Comparison of ENCODE assay signal across 8 cellular contexts in the genomic region with DNA sequence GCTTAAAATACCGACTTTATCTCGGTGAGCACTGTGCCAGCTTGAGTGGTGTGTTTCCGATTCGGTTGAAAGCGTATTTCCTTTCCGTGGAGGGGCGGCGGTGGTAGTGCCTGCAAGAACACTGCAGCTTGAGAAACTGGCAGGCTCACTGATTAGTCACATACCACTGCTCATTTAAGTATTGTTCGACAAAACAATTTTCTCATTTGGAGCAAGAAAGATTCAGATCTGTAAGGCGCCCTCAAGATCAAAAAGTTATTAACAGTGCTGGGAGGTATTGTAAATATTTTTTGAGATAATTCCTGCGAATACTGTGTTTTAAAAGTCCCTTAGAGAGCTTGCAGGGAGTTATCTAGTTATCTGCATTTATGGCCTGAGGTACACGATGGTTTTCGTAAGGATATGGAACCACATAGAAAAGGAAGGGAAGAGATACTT. TPM values are rescaled to one million over a fixed set of nuclear protein-coding genes. Genes with fewer than 3 reads are reported as not detected.
DNase-seq lines count a peak whose midpoint lies in the region; ATAC-seq and TF ChIP-seq lines count a peak whose summit lies in the region.

No MANE protein-coding gene starts in this region.

- peak overlapping the region; percentile 98 for H3K4me3 Mint-ChIP-seq in activated CD4-positive, alpha-beta memory T cell treated with anti-CD3 and anti-CD28 coated beads for 36 hours

- peak overlapping the region; percentile 96 for H3K27ac ChIP-seq in lower lobe of right lung

- H3K36me3 Mint-ChIP-seq in activated CD4-positive, alpha-beta memory T cell treated with anti-CD3 and anti-CD28 coated beads for 36 hours, result peaks cover 11% of the 10 kb centered on the region

- intact Hi-C loops in activated CD4-positive, alpha-beta memory T cell treated with anti-CD3 and anti-CD28 coated beads for 36 hours (cut with micrococcal nuclease), result loop anchor here (5.0 kb wide), 2 partner anchors 48 to 413 kb away; partner anchors contain the start of genes KCTD20 and PXT1
- intact Hi-C loops in lower lobe of right lung (cut with DNase I), result loop anchor here (5.0 kb wide), 1 partner anchor 68 kb away; no protein-coding TSS in a partner anchor

- CTCF ChIA-PET in activated CD4-positive, alpha-beta memory T cell treated with anti-CD3 and anti-CD28 coated beads for 36 hours (lab: Charles Lee), result interaction anchor here (0.6 to 8.9 kb wide), 15 partner anchors 23 to 506 kb away, joined by 3 to 237 read pairs (median 7); no protein-coding TSS in a partner anchor

- H3K36me3 ChIP-seq in lower lobe of right lung, result no peaks in the 10 kb centered on the region

- peaks cover 43% of the 10 kb centered on the region for H3K4me1 ChIP-seq in lower lobe of right lung

- H3K4me1 Mint-ChIP-seq in activated CD4-positive, alpha-beta memory T cell treated with anti-CD3 and anti-CD28 coated beads for 36 hours (ENCODE audit: low read depth), result peaks cover 39% of the 10 kb centered on the region

- ATAC-seq in lower lobe of right lung (peak; percentile 46 to 74), HG02763 (IDR thresholded peaks at IDR 0.05; ENCODE audit: unreplicated experiment) (no peak)

- H3K4me3 ChIP-seq in lower lobe of right lung, result peak overlapping the region; percentile 96

- POLR2A ChIA-PET in activated CD4-positive, alpha-beta memory T cell treated with anti-CD3 and anti-CD28 coated beads for 36 hours (lab: Charles Lee), result interaction anchor here (0.8 to 2.9 kb wide), 13 partner anchors 9 to 168 kb away, joined by 3 to 47 read pairs (median 9); partner anchors contain the start of genes BRPF3 and MAPK13

- DNase-seq in NCI-H1092 treated with DMSO at 0.1 percent for 48 hours (lab: John Stamatoyannopoulos, UW) (peak; percentile 2), NCI-H1092 (lab: John Stamatoyannopoulos, UW) (no peak), NCI-H69 (lab: John Stamatoyannopoulos, UW) (peak; percentile 80), ecto neural progenitor cell (ENCODE audit: low spot score) (peak; percentile 53), lower lobe of right lung (peak; percentile 78)
- peak; percentile 88 for DNase-seq in activated CD4-positive, alpha-beta memory T cell treated with anti-CD3 and anti-CD28 coated beads for 36 hours
- DNase-seq in stimulated activated CD4-positive, alpha-beta T cell treated with anti-CD3 and anti-CD28 coated beads, Interleukin-4, amount 100 ng/mL, for 24 hours, result peak; percentile 82

- no peaks in the 10 kb centered on the region for H3K9me3 Mint-ChIP-seq in activated CD4-positive, alpha-beta memory T cell treated with anti-CD3 and anti-CD28 coated beads for 36 hours

- peaks cover 8% of the 10 kb centered on the region for H3K27me3 Mint-ChIP-seq in activated CD4-positive, alpha-beta memory T cell treated with anti-CD3 and anti-CD28 coated beads for 36 hours

- no peak for TF ChIP-seq CTCF in lower lobe of right lung (IDR thresholded peaks at IDR 0.05)

- H3K27me3 ChIP-seq in lower lobe of right lung (ENCODE audit: low read depth), result peaks cover 6% of the 10 kb centered on the region

- H3K27ac Mint-ChIP-seq in activated CD4-positive, alpha-beta memory T cell treated with anti-CD3 and anti-CD28 coated beads for 36 hours, result peak overlapping the region; percentile 97

- H3K9me3 ChIP-seq in lower lobe of right lung, result no peaks in the 10 kb centered on the region

RNA-seq across cellular contexts. Expression of gene MAPK14, which starts 1.3 kb away (rescaled TPM):
- total RNA-seq in activated CD4-positive, alpha-beta memory T cell treated with anti-CD3 and anti-CD28 coated beads for 36 hours, result 10 to 100 TPM; 39.3 to 44.0 TPM
- 67.9 TPM for total RNA-seq in lower lobe of right lung

RNA-seq across cellular contexts. Expression of gene SLC26A8, which starts 4.5 kb away (rescaled TPM):
- not detected for total RNA-seq in activated CD4-positive, alpha-beta memory T cell treated with anti-CD3 and anti-CD28 coated beads for 36 hours
- 1.2 TPM for total RNA-seq in lower lobe of right lung
